In genomic region chr11:64165842-64166635, GRCh38 we compare ENCODE assay signal across 1 cellular context.
TF ChIP-seq lines count a peak whose summit lies in the region.

Gene MACROD1 (minus strand): TSS chr11:64166113. CDS start chr11:64165994, 119 bp downstream.

TF ChIP-seq in HepG2, 621 proteins besides CTCF, POLR2A, EP300 and RAD21 (continued from another document and continues in another):
- peak; percentile 30; the same call in 1 of the 2 replicates for TF ChIP-seq ELF1 (CRISPR knock-in tag; IDR thresholded peaks at IDR 0.05)
- no peak for TF ChIP-seq ZSCAN22 (CRISPR knock-in tag; IDR thresholded peaks at IDR 0.05)
- TF ChIP-seq AFF4 (CRISPR knock-in tag; IDR thresholded peaks at IDR 0.05), result no peak
- no peak for TF ChIP-seq PLSCR1 (CRISPR knock-in tag; IDR thresholded peaks at IDR 0.05; ENCODE audit: borderline replicate concordance)
- TF ChIP-seq TARDBP (CRISPR knock-in tag; IDR thresholded peaks at IDR 0.05), result no peak
- no peak for TF ChIP-seq FOXP1 (IDR thresholded peaks at IDR 0.05)
- peak; percentile 18; the same call in 1 of the 2 replicates for TF ChIP-seq FOXP1 (CRISPR knock-in tag; IDR thresholded peaks at IDR 0.05)
- 0 out of 2 replicates have a peak, but pooled peaks have one; percentile 17 for TF ChIP-seq ZMYM2 (CRISPR knock-in tag; IDR thresholded peaks at IDR 0.05)
- TF ChIP-seq ZNF790 (CRISPR knock-in tag; IDR thresholded peaks at IDR 0.05; ENCODE audit: borderline replicate concordance), result no peak
- TF ChIP-seq MYC (CRISPR knock-in tag; IDR thresholded peaks at IDR 0.05; ENCODE audit: borderline replicate concordance), result peak; percentile 91
- TF ChIP-seq SNRNP70 (IDR thresholded peaks at IDR 0.05; ENCODE audit: low read depth, low read length), result no peak
- TF ChIP-seq ZNF784 (CRISPR knock-in tag; IDR thresholded peaks at IDR 0.05; ENCODE audit: borderline replicate concordance), result no peak; the same call in 1 of the 2 replicates
- TF ChIP-seq THAP11 (CRISPR knock-in tag; IDR thresholded peaks at IDR 0.05), result peak; percentile 99
- 0 out of 2 replicates have a peak, but pooled peaks have one; percentile 60 for TF ChIP-seq ZNF20 (CRISPR knock-in tag; IDR thresholded peaks at IDR 0.05)
- no peak for TF ChIP-seq ZNF354B (CRISPR knock-in tag; IDR thresholded peaks at IDR 0.05)
- no peak for TF ChIP-seq ZNF230 (CRISPR knock-in tag; IDR thresholded peaks at IDR 0.05)
- TF ChIP-seq BATF2 (CRISPR knock-in tag; IDR thresholded peaks at IDR 0.05), result no peak; the same call in 1 of the 2 replicates
- peak; percentile 87 for TF ChIP-seq PHF8 (CRISPR knock-in tag; IDR thresholded peaks at IDR 0.05)
- no peak for TF ChIP-seq CC2D1A (CRISPR knock-in tag; IDR thresholded peaks at IDR 0.05)
- TF ChIP-seq ZNF747 (CRISPR knock-in tag; IDR thresholded peaks at IDR 0.05; ENCODE audit: borderline replicate concordance), result peak; percentile 50; the same call in 1 of the 2 replicates
- TF ChIP-seq ZNF709 (CRISPR knock-in tag; IDR thresholded peaks at IDR 0.05), result peak; percentile 57; the same call in 1 of the 2 replicates
- no peak for TF ChIP-seq ZNF530 (CRISPR knock-in tag; IDR thresholded peaks at IDR 0.05; ENCODE audit: low read depth)
- TF ChIP-seq ZNF510 (CRISPR knock-in tag; IDR thresholded peaks at IDR 0.05; ENCODE audit: low read depth), result no peak
- no peak; the same call in 1 of the 2 replicates for TF ChIP-seq ZNF136 (CRISPR knock-in tag; IDR thresholded peaks at IDR 0.05; ENCODE audit: low read depth)
- TF ChIP-seq ZNF766 (CRISPR knock-in tag; IDR thresholded peaks at IDR 0.05; ENCODE audit: borderline replicate concordance), result peak; percentile 45; the same call in 1 of the 2 replicates
- peak; percentile 81 for TF ChIP-seq TAF1 (CRISPR knock-in tag; IDR thresholded peaks at IDR 0.05)
- TF ChIP-seq SAFB2 (CRISPR knock-in tag; IDR thresholded peaks at IDR 0.05; ENCODE audit: borderline replicate concordance, low read depth), result peak; percentile 31; the same call in 1 of the 2 replicates
- no peak for TF ChIP-seq DPF2 (CRISPR knock-in tag; IDR thresholded peaks at IDR 0.05; ENCODE audit: borderline replicate concordance, low read depth)
- TF ChIP-seq ZNF589 (CRISPR knock-in tag; conservative IDR thresholded peaks at IDR 0.05), result no peak
- TF ChIP-seq ZNF7 (CRISPR knock-in tag; IDR thresholded peaks at IDR 0.05), result no peak
- TF ChIP-seq SOX6 (IDR thresholded peaks at IDR 0.05), result no peak
- peak; percentile 50; the same call in 1 of the 2 replicates for TF ChIP-seq SOX6 (CRISPR knock-in tag; IDR thresholded peaks at IDR 0.05)
- TF ChIP-seq MEIS1 (CRISPR knock-in tag; IDR thresholded peaks at IDR 0.05; ENCODE audit: borderline replicate concordance), result no peak; the same call in 1 of the 2 replicates
- TF ChIP-seq HINFP (CRISPR knock-in tag; IDR thresholded peaks at IDR 0.05; ENCODE audit: low read depth), result peak; percentile 19; the same call in 1 of the 2 replicates
- TF ChIP-seq ZNF574 (CRISPR knock-in tag; IDR thresholded peaks at IDR 0.05), result peak; percentile 85; the same call in 1 of the 2 replicates
- no peak for TF ChIP-seq HMGA1 (CRISPR knock-in tag; conservative IDR thresholded peaks at IDR 0.05)
- no peak for TF ChIP-seq ZNF678 (CRISPR knock-in tag; IDR thresholded peaks at IDR 0.05)
- TF ChIP-seq MED1 (CRISPR knock-in tag; IDR thresholded peaks at IDR 0.05), result peak; percentile 59
- TF ChIP-seq TAF15 (IDR thresholded peaks at IDR 0.05; ENCODE audit: low read depth, low read length, poor library complexity, severe bottlenecking), result no peak
- no peak for TF ChIP-seq ZNF382 (CRISPR knock-in tag; IDR thresholded peaks at IDR 0.05; ENCODE audit: borderline replicate concordance)
- TF ChIP-seq ZNF362 (CRISPR knock-in tag; IDR thresholded peaks at IDR 0.05; ENCODE audit: borderline replicate concordance), result no peak
- no peak for TF ChIP-seq ZFP1 (CRISPR knock-in tag; IDR thresholded peaks at IDR 0.05)
- no peak for TF ChIP-seq ZNF788 (CRISPR knock-in tag; IDR thresholded peaks at IDR 0.05; ENCODE audit: borderline replicate concordance)
- no peak; the same call in 1 of the 2 replicates for TF ChIP-seq ZHX1 (CRISPR knock-in tag; IDR thresholded peaks at IDR 0.05; ENCODE audit: low read depth)
- TF ChIP-seq ZNF607 (CRISPR knock-in tag; IDR thresholded peaks at IDR 0.05; ENCODE audit: borderline replicate concordance), result peak; percentile 80; the same call in 1 of the 2 replicates
- TF ChIP-seq ZNF17 (CRISPR knock-in tag; IDR thresholded peaks at IDR 0.05), result no peak
- TF ChIP-seq ZMYM4 (CRISPR knock-in tag; IDR thresholded peaks at IDR 0.05), result no peak; the same call in 1 of the 2 replicates
- TF ChIP-seq CENPBD1 (CRISPR knock-in tag; IDR thresholded peaks at IDR 0.05; ENCODE audit: borderline replicate concordance, low read depth), result no peak
- TF ChIP-seq DZIP1 (CRISPR knock-in tag; IDR thresholded peaks at IDR 0.05), result no peak
- TF ChIP-seq FOXK2 (IDR thresholded peaks at IDR 0.05), result 0 out of 2 replicates have a peak, but pooled peaks have one; percentile 54
- TF ChIP-seq PPARG (CRISPR knock-in tag; conservative IDR thresholded peaks at IDR 0.05), result 0 out of 2 replicates have a peak, but pooled peaks have one; percentile 23
